Comparison of ENCODE assay signal across 18 cellular contexts in the genomic region with DNA sequence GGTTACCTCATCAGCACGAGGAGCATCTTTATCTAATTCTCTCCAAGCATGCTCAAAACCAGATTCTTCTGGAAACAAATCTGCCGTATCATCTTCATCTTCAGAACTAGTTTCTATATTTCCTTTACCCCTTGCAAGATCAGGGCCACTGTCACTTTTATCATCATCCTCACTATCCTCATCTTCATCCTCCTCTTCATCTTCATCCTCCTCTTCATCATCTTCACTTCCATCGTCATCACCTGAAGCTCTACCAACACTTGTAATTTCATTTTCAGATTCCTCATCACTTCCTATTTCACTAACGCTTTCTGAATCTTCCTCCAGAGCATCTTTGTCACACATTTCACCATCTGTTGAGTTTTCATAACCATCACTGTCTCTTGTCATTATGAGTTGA. TPM values are rescaled to one million over a fixed set of nuclear protein-coding genes. Genes with fewer than 3 reads are reported as not detected.
DNase-seq lines count a peak whose midpoint lies in the region; ATAC-seq, FAIRE-seq and TF ChIP-seq lines count a peak whose summit lies in the region.
"Had no signal": no experiment of that assay in that cellular context is flagged by ENCODE, and none has a peak within 500 bp of the region (broad histone marks: within the 10 kb centered on the region; RNA-seq: fewer than 3 reads in every experiment).

No MANE protein-coding gene starts in this region.

- no peaks in the 10 kb centered on the region for H3K27me3 Mint-ChIP-seq in activated CD8-positive, alpha-beta memory T cell treated with anti-CD3 and anti-CD28 coated beads, Interleukin-2, amount 10 ng/mL, durations not matched to agents 7 days and 5 days
- H3K27me3 Mint-ChIP-seq in central memory CD8-positive, alpha-beta T cell, result no peaks in the 10 kb centered on the region

- no peak overlapping the region for H3K27ac ChIP-seq in A549
- H3K27ac ChIP-seq in DND-41 (ENCODE audit: low read length), result peak overlapping the region; percentile 7; the same call in 1 of the 2 replicates
- H3K27ac ChIP-seq: C4-2B, KMS-11 had no signal

- H3K4me1 ChIP-seq in A549, result peaks cover 9% of the 10 kb centered on the region; the same call in 1 of the 3 replicates
- peaks cover 74% of the 10 kb centered on the region for H3K4me1 ChIP-seq in DND-41 (ENCODE audit: insufficient read depth, low read length)

- H3K4me3 Mint-ChIP-seq in activated CD8-positive, alpha-beta memory T cell treated with anti-CD3 and anti-CD28 coated beads, Interleukin-2, amount 10 ng/mL, durations not matched to agents 7 days and 5 days, result no peak overlapping the region
- H3K4me3 Mint-ChIP-seq in central memory CD8-positive, alpha-beta T cell, result no peak overlapping the region

- 89% methylated on average over 4 of the region's 4 CpGs for WGBS in A549 (ENCODE audit: missing lambda C conversion rate)

- POLR2A ChIA-PET in A549 (lab: Yijun Ruan, JAX), result no interaction called here

- H3K4me2 ChIP-seq in A549, result no peak overlapping the region
- no peak overlapping the region for H3K4me2 ChIP-seq in DND-41 (ENCODE audit: insufficient read depth, low read length)
- H3K4me2 ChIP-seq: KMS-11 had no signal

- no peak for TF ChIP-seq EP300 in A549 (IDR thresholded peaks at IDR 0.05)

- H3K27ac Mint-ChIP-seq in activated CD8-positive, alpha-beta memory T cell treated with anti-CD3 and anti-CD28 coated beads, Interleukin-2, amount 10 ng/mL, durations not matched to agents 7 days and 5 days, result peak overlapping the region; percentile 20
- peak overlapping the region; percentile 3 for H3K27ac Mint-ChIP-seq in central memory CD8-positive, alpha-beta T cell (ENCODE audit: low read depth)

- ATAC-seq in activated CD8-positive, alpha-beta memory T cell treated with anti-CD3 and anti-CD28 coated beads, Interleukin-2, amount 10 ng/mL, durations not matched to agents 7 days and 5 days, result no peak
- ATAC-seq in A549 (no peak), DND-41 (ENCODE audit: insufficient read depth, low read depth) (no peak)
- no peak for ATAC-seq in central memory CD8-positive, alpha-beta T cell (replicated peaks; ENCODE audit: extremely low read depth, poor library complexity, severe bottlenecking)
- ATAC-seq: PC-3 had no signal

- FAIRE-seq in A549 (lab: Jason Lieb, UNC), result peak; percentile 51

- H4K20me1 ChIP-seq in DND-41 (ENCODE audit: insufficient read depth, low read length), result no peaks in the 10 kb centered on the region

- H3K9me3 ChIP-seq in A549 (no peaks in the 10 kb centered on the region), DND-41 (ENCODE audit: insufficient read depth, low read length, severe bottlenecking) (no peaks in the 10 kb centered on the region)

- peaks cover 32% of the 10 kb centered on the region for H3K36me3 Mint-ChIP-seq in activated CD8-positive, alpha-beta memory T cell treated with anti-CD3 and anti-CD28 coated beads, Interleukin-2, amount 10 ng/mL, durations not matched to agents 7 days and 5 days
- H3K36me3 Mint-ChIP-seq in central memory CD8-positive, alpha-beta T cell (ENCODE audit: insufficient read depth), result peaks cover 32% of the 10 kb centered on the region

- H3K36me3 ChIP-seq in DND-41 (ENCODE audit: insufficient read depth, low read length), result peaks cover 92% of the 10 kb centered on the region

- H3K4me3 ChIP-seq in A549 (no peak overlapping the region), DND-41 (ENCODE audit: low read depth in 1 of 2, low read length in 2 of 2) (no peak overlapping the region)

- CTCF ChIA-PET in activated CD8-positive, alpha-beta memory T cell treated with anti-CD3 and anti-CD28 coated beads, Interleukin-2, amount 10 ng/mL, durations not matched to agents 7 days and 5 days (lab: Charles Lee), result interaction anchor here (6.0 kb wide), 1 partner anchor 9 kb away, joined by 25 read pairs; the partner anchor contains the start of genes ESF1 and NDUFAF5
- CTCF ChIA-PET in A549 (lab: Yijun Ruan, JAX), result interaction anchor here (1.2 to 1.4 kb wide), 2 partner anchors 12 kb away, joined by 4 read pairs; no protein-coding TSS in a partner anchor

- no peaks in the 10 kb centered on the region for H3K27me3 ChIP-seq in DND-41 (ENCODE audit: insufficient read depth, low read length, poor library complexity)

- no peak overlapping the region for H2AFZ ChIP-seq in DND-41 (ENCODE audit: low read depth, low read length)

- no peak for TF ChIP-seq RAD21 in A549 (conservative IDR thresholded peaks at IDR 0.05 in 1 of 2, IDR thresholded peaks at IDR 0.05 in 1 of 2)

- no peaks in the 10 kb centered on the region for H3K9me3 Mint-ChIP-seq in activated CD8-positive, alpha-beta memory T cell treated with anti-CD3 and anti-CD28 coated beads, Interleukin-2, amount 10 ng/mL, durations not matched to agents 7 days and 5 days (ENCODE audit: low read depth)
- H3K9me3 Mint-ChIP-seq in central memory CD8-positive, alpha-beta T cell, result no peaks in the 10 kb centered on the region

- no peak overlapping the region for H3K9ac ChIP-seq in DND-41 (ENCODE audit: low read depth, low read length)
- H3K9ac ChIP-seq: KMS-11 had no signal

- TF ChIP-seq POLR2A in A549 (IDR thresholded peaks at IDR 0.05; ENCODE audit: low read length), result no peak

- no peak for DNase-seq in activated CD8-positive, alpha-beta memory T cell treated with anti-CD3 and anti-CD28 coated beads, Interleukin-2, amount 10 ng/mL, durations not matched to agents 7 days and 5 days
- no peak for DNase-seq in activated CD8-positive, alpha-beta memory T cell treated with anti-CD3 and anti-CD28 coated beads, Interleukin-2, amount 50 U/mL, for 48 hours
- no peak for DNase-seq in A549 (ENCODE audit: low read depth in 1 of 2, low spot score in 1 of 2)
- no peak for DNase-seq in DND-41
- no peak for DNase-seq in central memory CD8-positive, alpha-beta T cell (ENCODE audit: low spot score in 2 of 2)
- DNase-seq in iPS-NIHi7 (ENCODE audit: extremely low spot score), result no peak
- no peak for DNase-seq in stimulated activated CD4-positive, alpha-beta T cell treated with anti-CD3 and anti-CD28 coated beads, Interleukin-12 subunit alpha, Interleukin-12 subunit beta, amount 100 ng/mL, for 4 hours
- DNase-seq: GDM1, H7, NCI-H1417 treated with DMSO at 0.1 percent for 48 hours, NCI-H187 treated with DMSO at 0.1 percent for 48 hours, NCI-H345, NCI-H524 treated with DMSO at 0.1 percent for 48 hours, PC-3, RPMI8226, SHP77 treated with DMSO at 0.1 percent for 48 hours had no signal

- H3K4me1 Mint-ChIP-seq in activated CD8-positive, alpha-beta memory T cell treated with anti-CD3 and anti-CD28 coated beads, Interleukin-2, amount 10 ng/mL, durations not matched to agents 7 days and 5 days, result peaks cover 29% of the 10 kb centered on the region
- peaks cover 16% of the 10 kb centered on the region for H3K4me1 Mint-ChIP-seq in central memory CD8-positive, alpha-beta T cell

- TF ChIP-seq CTCF in A549 (IDR thresholded peaks at IDR 0.05) (no peak), DND-41 (IDR thresholded peaks at IDR 0.05; ENCODE audit: borderline replicate concordance, extremely low read depth, low read length, poor library complexity, severe bottlenecking) (no peak)

- H3K79me2 ChIP-seq in DND-41 (ENCODE audit: insufficient read depth, low read length), result peaks cover 70% of the 10 kb centered on the region

TF ChIP-seq in A549, 52 proteins besides CTCF, POLR2A, EP300 and RAD21:
- TF ChIP-seq NFE2L2 (conservative IDR thresholded peaks at IDR 0.05; ENCODE audit: low read length) (no peak), ZSCAN20 (CRISPR knock-in tag; IDR thresholded peaks at IDR 0.05) (no peak), MYC (IDR thresholded peaks at IDR 0.05; ENCODE audit: borderline replicate concordance, low read length) (no peak), SMC3 (IDR thresholded peaks at IDR 0.05) (no peak)

RNA-seq across cellular contexts. Expression of gene ESF1, which starts 8.9 kb away (rescaled TPM):
- 10 to 100 TPM; 11.8 to 17.3 TPM for total RNA-seq in activated CD8-positive, alpha-beta memory T cell treated with anti-CD3 and anti-CD28 coated beads, Interleukin-2, amount 10 ng/mL, durations not matched to agents 7 days and 5 days
- 12.2 and 30.5 TPM in 2 replicates for polyA plus RNA-seq in A549 (2011; rRNA removed)
- 2.3 and 3.1 TPM in 2 replicates for polyA plus RNA-seq in A549 (2012; cell fraction: cytosol; rRNA removed)
- polyA plus RNA-seq in A549 (2012; cell fraction: nucleus; rRNA removed), result 1.1 and 1.4 TPM in 2 replicates
- 30.6 to 34.8 TPM (median 32.3 TPM) in 3 replicates for polyA plus RNA-seq in A549 (2017; fragmentation: RNase III; extraction: RNeasy Plus Mini Kit Qiagen cat#74134 plus additional on column Dnase treatment)
- polyA minus RNA-seq in A549 (2011; rRNA and poly(A)+ RNA removed), result 1.7 and 1.8 TPM in 2 replicates

RNA-seq across cellular contexts. Expression of gene NDUFAF5, which starts 9.0 kb away (rescaled TPM):
- 10 to 100 TPM; 29.7 to 31.2 TPM for total RNA-seq in activated CD8-positive, alpha-beta memory T cell treated with anti-CD3 and anti-CD28 coated beads, Interleukin-2, amount 10 ng/mL, durations not matched to agents 7 days and 5 days
- polyA plus RNA-seq in A549 (2011; rRNA removed), result 36.6 and 53.5 TPM in 2 replicates
- polyA plus RNA-seq in A549 (2012; cell fraction: cytosol; rRNA removed), result 14.2 and 16.2 TPM in 2 replicates
- polyA plus RNA-seq in A549 (2012; cell fraction: nucleus; rRNA removed), result 7.9 and 20.2 TPM in 2 replicates
- polyA plus RNA-seq in A549 (2017; fragmentation: RNase III; extraction: RNeasy Plus Mini Kit Qiagen cat#74134 plus additional on column Dnase treatment), result 25.4 to 29.2 TPM (median 27.0 TPM) in 3 replicates
- polyA minus RNA-seq in A549 (2011; rRNA and poly(A)+ RNA removed), result 14.5 and 16.4 TPM in 2 replicates
